In the genomic region with DNA sequence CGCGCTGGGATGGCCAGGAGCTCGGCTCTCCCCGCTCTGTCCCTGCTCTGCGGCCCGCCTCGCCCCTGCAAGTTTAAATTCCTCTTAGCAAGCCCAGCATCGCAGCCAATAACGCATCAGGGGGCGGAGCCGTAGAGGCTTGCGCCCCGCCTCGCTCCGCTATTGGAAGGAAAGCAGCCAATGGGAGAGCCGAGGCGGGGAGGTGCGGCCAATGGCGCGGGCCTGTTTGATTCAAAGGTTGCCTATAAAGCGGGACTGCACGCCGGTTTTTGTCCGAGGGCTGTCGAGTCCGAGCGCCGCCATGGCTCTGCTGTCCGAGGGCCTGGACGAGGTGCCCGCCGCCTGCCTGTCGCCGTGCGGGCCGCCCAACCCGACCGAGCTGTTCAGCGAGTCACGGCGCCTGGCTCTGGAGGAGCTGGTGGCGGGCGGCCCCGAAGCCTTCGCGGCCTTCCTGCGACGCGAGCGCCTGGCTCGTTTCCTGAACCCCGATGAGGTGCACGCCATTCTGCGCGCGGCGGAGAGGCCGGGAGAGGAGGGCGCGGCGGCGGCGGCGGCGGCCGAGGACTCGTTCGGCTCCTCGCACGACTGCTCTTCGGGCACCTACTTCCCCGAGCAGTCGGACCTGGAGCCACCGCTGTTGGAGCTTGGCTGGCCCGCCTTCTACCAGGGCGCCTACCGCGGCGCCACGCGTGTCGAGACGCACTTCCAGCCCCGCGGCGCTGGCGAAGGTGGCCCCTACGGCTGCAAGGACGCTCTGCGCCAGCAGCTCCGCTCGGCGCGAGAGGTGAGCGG, we compare ENCODE assay signal across 8 cellular contexts.
DNase-seq lines count a peak whose midpoint lies in the region; ATAC-seq and TF ChIP-seq lines count a peak whose summit lies in the region.

A gene with protein sequence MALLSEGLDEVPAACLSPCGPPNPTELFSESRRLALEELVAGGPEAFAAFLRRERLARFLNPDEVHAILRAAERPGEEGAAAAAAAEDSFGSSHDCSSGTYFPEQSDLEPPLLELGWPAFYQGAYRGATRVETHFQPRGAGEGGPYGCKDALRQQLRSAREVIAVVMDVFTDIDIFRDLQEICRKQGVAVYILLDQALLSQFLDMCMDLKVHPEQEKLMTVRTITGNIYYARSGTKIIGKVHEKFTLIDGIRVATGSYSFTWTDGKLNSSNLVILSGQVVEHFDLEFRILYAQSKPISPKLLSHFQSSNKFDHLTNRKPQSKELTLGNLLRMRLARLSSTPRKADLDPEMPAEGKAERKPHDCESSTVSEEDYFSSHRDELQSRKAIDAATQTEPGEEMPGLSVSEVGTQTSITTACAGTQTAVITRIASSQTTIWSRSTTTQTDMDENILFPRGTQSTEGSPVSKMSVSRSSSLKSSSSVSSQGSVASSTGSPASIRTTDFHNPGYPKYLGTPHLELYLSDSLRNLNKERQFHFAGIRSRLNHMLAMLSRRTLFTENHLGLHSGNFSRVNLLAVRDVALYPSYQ (plus strand): TSS at position 276 of the 792 bp plus-strand sequence. CDS start 26 bp downstream, at position 302.

- peaks cover 0 to 44% (median 38%) of the 10 kb centered on the region in 11 experiments; a peak in 18 of 22 replicates for H4K20me1 ChIP-seq in BLaER1 treated with 17β-estradiol and CSF1 and Interleukin-3, amounts not matched to agents 10 nM and 100 nM

- TF ChIP-seq CTCF in coronary artery (IDR thresholded peaks at IDR 0.05) = no peak

- H3K27ac ChIP-seq in BLaER1 treated with 17β-estradiol and CSF1 and Interleukin-3, amounts not matched to agents 10 nM and 100 nM = peak within 1 kb of the TSS in 10 of 11 experiments; percentile 56 to 93 (median 88); a peak in 21 of 22 replicates
- H3K27ac ChIP-seq in coronary artery = peak within 1 kb of the TSS in 1 of 2 donors; percentile 30

- peaks cover 0 to 30% (median 22%) of the 10 kb centered on the region in 11 experiments; a peak in 15 of 22 replicates for H3K36me3 ChIP-seq in BLaER1 treated with 17β-estradiol and CSF1 and Interleukin-3, amounts not matched to agents 10 nM and 100 nM

- ATAC-seq in GM19328 (IDR thresholded peaks at IDR 0.05; ENCODE audit: unreplicated experiment) (peak; percentile 86), HG03469 (IDR thresholded peaks at IDR 0.05; ENCODE audit: unreplicated experiment) (peak; percentile 83)

- H3K9ac ChIP-seq in BLaER1 treated with 17β-estradiol and CSF1 and Interleukin-3, amounts not matched to agents 10 nM and 100 nM = peak within 1 kb of the TSS; percentile 82 to 96 (median 91)

- H3K4me1 ChIP-seq in BLaER1 treated with 17β-estradiol and CSF1 and Interleukin-3, amounts not matched to agents 10 nM and 100 nM = peaks cover 18 to 43% (median 36%) of the 10 kb centered on the region in 10 experiments

- peak within 1 kb of the TSS; percentile 69 to 96 (median 88) for H3K4me3 ChIP-seq in BLaER1 treated with 17β-estradiol and CSF1 and Interleukin-3, amounts not matched to agents 10 nM and 100 nM
- peak within 1 kb of the TSS; percentile 76 for H3K4me3 ChIP-seq in coronary artery

- no peaks in the 10 kb centered on the region for H3K27me3 ChIP-seq in BLaER1 treated with 17β-estradiol and CSF1 and Interleukin-3, amounts not matched to agents 10 nM and 100 nM

- DNase-seq in NCI-H526 (lab: John Stamatoyannopoulos, UW) = peak; percentile 98 to 100
- DNase-seq in activated CD4-positive, alpha-beta T cell treated with anti-CD3 and anti-CD28 coated beads for 4 hours = peak; percentile 87 to 92
- peak; percentile 93 for DNase-seq in coronary artery (ENCODE audit: low spot score)
- DNase-seq in left kidney (ENCODE audit: low read depth, low spot score) = peak; percentile 99
- DNase-seq in stimulated activated CD4-positive, alpha-beta T cell treated with anti-CD3 and anti-CD28 coated beads, Interleukin-1b, Interleukin-23, amount 100 ng/mL, for 48 hours = peak; percentile 98

- no peaks in the 10 kb centered on the region for H3K9me3 ChIP-seq in BLaER1 treated with 17β-estradiol and CSF1 and Interleukin-3, amounts not matched to agents 10 nM and 100 nM (replicated peaks in 1 of 11)

- peak within 1 kb of the TSS; percentile 84 to 100 (median 96) for H3K4me2 ChIP-seq in BLaER1 treated with 17β-estradiol and CSF1 and Interleukin-3, amounts not matched to agents 10 nM and 100 nM
